8 cellular contexts compared by ENCODE assay signal in the genomic region with DNA sequence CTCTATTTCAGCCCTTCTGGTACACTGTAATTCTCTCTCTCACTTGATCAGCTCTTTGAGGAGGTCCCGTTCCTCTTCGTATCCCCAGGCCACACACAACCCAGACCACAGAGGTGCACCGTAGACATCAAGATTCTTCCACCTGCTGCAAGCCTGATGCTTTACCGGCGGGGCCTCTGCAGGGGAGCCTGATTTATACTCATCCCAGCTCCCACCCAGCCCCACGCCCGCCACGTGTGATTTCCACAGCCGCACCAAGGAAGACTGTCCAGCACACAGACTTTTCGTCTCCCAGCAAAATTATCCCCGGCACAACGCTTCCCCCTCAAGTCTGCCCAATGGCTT. TPM values are rescaled to one million over a fixed set of nuclear protein-coding genes. Genes with fewer than 3 reads are reported as not detected.
DNase-seq lines count a peak whose midpoint lies in the region; ATAC-seq and TF ChIP-seq lines count a peak whose summit lies in the region.

No MANE protein-coding gene starts in this region.

- TF ChIP-seq CTCF in AG04449 (IDR thresholded peaks at IDR 0.05; ENCODE audit: insufficient read depth, low read length, missing control alignments), result no peak
- no peak for TF ChIP-seq CTCF in body of pancreas (IDR thresholded peaks at IDR 0.05)
- TF ChIP-seq CTCF in right lobe of liver (IDR thresholded peaks at IDR 0.05), result no peak
- TF ChIP-seq CTCF in thoracic aorta (IDR thresholded peaks at IDR 0.05), result no peak

- intact Hi-C loops in body of pancreas (cut with DNase I), result no loop called here
- intact Hi-C loops in right lobe of liver (cut with DNase I), result loop anchor here in 1 of 2 donors (10.0 kb wide), 1 partner anchor 188 kb away; no protein-coding TSS in a partner anchor

- H3K27me3 ChIP-seq in HUES64 (ENCODE audit: insufficient read depth, low read length), result peaks cover 7% of the 10 kb centered on the region; the same call in 1 of the 2 replicates
- no peaks in the 10 kb centered on the region for H3K27me3 ChIP-seq in body of pancreas
- no peaks in the 10 kb centered on the region for H3K27me3 ChIP-seq in right lobe of liver
- no peaks in the 10 kb centered on the region for H3K27me3 ChIP-seq in thoracic aorta (replicated peaks; ENCODE audit: insufficient read depth)

- DNase-seq in AG04449 (ENCODE audit: low read depth, low spot score) (no peak), body of pancreas (no peak), right lobe of liver (no peak), thoracic aorta (ENCODE audit: low spot score) (no peak), cerebellar nuclear complex (lab: John Stamatoyannopoulos, UW) (no peak), activated gamma-delta T cell treated with Interleukin-2 at 50 U/mL for 16 hours (no peak)

- CTCF ChIA-PET in AG04449 (lab: Yijun Ruan, JAX), result interaction anchor here (1.0 to 3.5 kb wide), 8 partner anchors 8 to 1354 kb away, joined by 3 to 24 read pairs (median 6); partner anchors contain the start of genes CNST and TFB2M

- H3K9ac ChIP-seq in HUES64 (ENCODE audit: low read depth, low read length), result peak overlapping the region; percentile 58

- ATAC-seq in GM19467 (IDR thresholded peaks at IDR 0.05; ENCODE audit: unreplicated experiment) (peak; percentile 2), body of pancreas (peak; percentile 13), right lobe of liver (peak in 1 of 4 donors; percentile 12), thoracic aorta (ENCODE audit: insufficient number of reproducible peaks, low FRiP score, low read depth) (no peak)

- TF ChIP-seq POLR2A in body of pancreas (IDR thresholded peaks at IDR 0.05) (no peak), right lobe of liver (IDR thresholded peaks at IDR 0.05) (no peak)

- no peaks in the 10 kb centered on the region for H3K9me3 ChIP-seq in HUES64 (ENCODE audit: insufficient read depth, low read depth, low read length)
- no peaks in the 10 kb centered on the region for H3K9me3 ChIP-seq in body of pancreas
- H3K9me3 ChIP-seq in right lobe of liver, result no peaks in the 10 kb centered on the region
- no peaks in the 10 kb centered on the region for H3K9me3 ChIP-seq in thoracic aorta

- H3K36me3 ChIP-seq in HUES64 (ENCODE audit: insufficient read depth, low read length) (no peaks in the 10 kb centered on the region), body of pancreas (replicated peaks in 1 of 2; ENCODE audit: insufficient read depth in 1 of 2, low read depth in 2 of 2) (no peaks in the 10 kb centered on the region), right lobe of liver (no peaks in the 10 kb centered on the region), thoracic aorta (peaks cover 2% of the 10 kb centered on the region)

- peak overlapping the region; percentile 98 for H3K4me3 ChIP-seq in AG04449 (ENCODE audit: low read depth, low read length)
- peak overlapping the region; percentile 86 for H3K4me3 ChIP-seq in HUES64 (ENCODE audit: low read length)
- H3K4me3 ChIP-seq in body of pancreas, result peak overlapping the region; percentile 80 to 98
- H3K4me3 ChIP-seq in right lobe of liver, result peak overlapping the region; percentile 75 to 91 (median 89)
- peak overlapping the region; percentile 81 for H3K4me3 ChIP-seq in thoracic aorta

- H3K27ac ChIP-seq in HUES64 (ENCODE audit: low read depth, low read length) (no peak overlapping the region), body of pancreas (peak overlapping the region in 1 of 4 donors; percentile 48), right lobe of liver (no peak overlapping the region), thoracic aorta (no peak overlapping the region)

- POLR2A ChIA-PET in AG04449 (lab: Yijun Ruan, JAX), result no interaction called here

- H3K4me1 ChIP-seq in HUES64 (ENCODE audit: insufficient read depth, low read length) (0 out of 2 replicates have a peak, but pooled peaks cover 5% of the 10 kb centered on the region), body of pancreas (peaks cover 12% of the 10 kb centered on the region), right lobe of liver (no peaks in the 10 kb centered on the region), thoracic aorta (ENCODE audit: control insufficient read depth in 1 of 2, low read depth in 2 of 2) (peaks cover 0 to 17% of the 10 kb centered on the region in 2 donors)

- WGBS in HUES64, result 9% methylated on average over 12 of the region's 12 CpGs
- 3% methylated on average over 12 of the region's 12 CpGs for WGBS in body of pancreas, 2 donors
- 3% methylated on average over 11 of the region's 12 CpGs for WGBS in right lobe of liver (ENCODE audit: insufficient coverage, low coverage, low lambda C conversion rate, missing lambda C conversion rate)

RNA-seq across cellular contexts. Expression of gene SMYD3, which starts 0.7 kb away (rescaled TPM):
- polyA plus RNA-seq in HUES64 (2013, experiment 1 of 2), result 21.5 TPM
- 27.1 TPM for polyA plus RNA-seq in HUES64 (2013, experiment 2 of 2)
- total RNA-seq in body of pancreas, result 10 to 100 TPM; 13.5 to 20.8 TPM
- total RNA-seq in right lobe of liver, result 10 to 100 TPM in 1 of 6 experiments, 1 to 10 TPM in 5; 6.3 to 10.0 (median 6.6) TPM
- 10 to 100 TPM in 1 of 2 donors, 1 to 10 TPM in 1; 8.8 to 19.0 TPM for total RNA-seq in thoracic aorta

RNA-seq across cellular contexts. Expression of gene TFB2M, which starts 59.6 kb away (rescaled TPM):
- polyA plus RNA-seq in HUES64 (2013, experiment 1 of 2), result 23.4 TPM
- polyA plus RNA-seq in HUES64 (2013, experiment 2 of 2), result 20.7 TPM
- total RNA-seq in body of pancreas (1 to 10 TPM; 2.3 to 8.3 TPM), right lobe of liver (10 to 100 TPM; 13.1 to 24.8 (median 19.6) TPM), thoracic aorta (1 to 10 TPM; 5.9 to 6.5 TPM)

RNA-seq across cellular contexts. Expression of gene CNST, which starts 59.8 kb away (rescaled TPM):
- polyA plus RNA-seq in HUES64 (2013, experiment 1 of 2), result 9.9 TPM
- 9.6 TPM for polyA plus RNA-seq in HUES64 (2013, experiment 2 of 2)
- 10 to 100 TPM; 10.9 to 12.2 TPM for total RNA-seq in body of pancreas
- 10 to 100 TPM in 5 of 6 experiments, 1 to 10 TPM in 1; 9.8 to 21.7 (median 14.6) TPM for total RNA-seq in right lobe of liver
- 10 to 100 TPM; 20.7 to 29.3 TPM for total RNA-seq in thoracic aorta
